ENCODE assay signal across 1 cellular context in the genomic region with DNA sequence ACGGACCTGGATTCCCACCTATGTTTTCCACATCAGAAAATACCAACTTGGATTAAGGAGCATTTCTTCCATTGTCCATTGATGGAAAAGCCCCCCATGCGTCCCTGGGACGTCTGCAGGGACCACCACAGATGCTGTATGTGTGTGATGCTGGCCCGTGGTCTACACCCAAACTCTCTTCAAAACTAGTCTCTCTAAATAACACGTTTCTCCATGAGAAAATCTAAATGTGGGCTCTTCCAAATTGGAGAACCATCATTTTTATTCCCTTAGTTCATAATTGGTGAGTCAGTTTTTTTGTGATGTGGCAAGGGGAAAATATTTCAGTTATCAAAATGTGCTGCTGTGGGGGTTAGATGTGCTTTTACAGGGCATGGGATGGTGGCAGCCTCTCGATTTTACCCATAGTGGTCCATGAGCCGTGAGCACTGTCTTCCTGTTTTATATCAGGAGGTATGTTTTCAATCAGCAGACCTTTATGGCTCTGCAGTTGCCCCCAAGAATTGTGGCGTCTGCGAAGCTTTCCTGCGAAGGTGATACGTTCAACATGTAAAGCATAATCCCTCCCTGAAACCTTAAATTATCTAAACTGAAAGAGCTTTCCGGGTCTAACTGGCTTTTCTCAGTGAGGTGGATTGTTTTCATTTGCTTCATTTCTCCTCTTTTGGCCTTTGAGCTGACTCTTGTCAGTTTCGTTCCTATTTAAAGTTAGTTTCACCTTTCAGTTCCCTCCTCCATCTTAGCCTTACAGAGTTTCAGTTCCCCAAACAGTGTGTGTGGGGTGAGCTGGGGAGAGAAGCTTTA.
TF ChIP-seq lines count a peak whose summit lies in the region.

No MANE protein-coding gene starts in this region.

TF ChIP-seq in HepG2, 621 proteins besides CTCF, POLR2A, EP300 and RAD21 (continued from another document):
- TF ChIP-seq, protein P1, sequence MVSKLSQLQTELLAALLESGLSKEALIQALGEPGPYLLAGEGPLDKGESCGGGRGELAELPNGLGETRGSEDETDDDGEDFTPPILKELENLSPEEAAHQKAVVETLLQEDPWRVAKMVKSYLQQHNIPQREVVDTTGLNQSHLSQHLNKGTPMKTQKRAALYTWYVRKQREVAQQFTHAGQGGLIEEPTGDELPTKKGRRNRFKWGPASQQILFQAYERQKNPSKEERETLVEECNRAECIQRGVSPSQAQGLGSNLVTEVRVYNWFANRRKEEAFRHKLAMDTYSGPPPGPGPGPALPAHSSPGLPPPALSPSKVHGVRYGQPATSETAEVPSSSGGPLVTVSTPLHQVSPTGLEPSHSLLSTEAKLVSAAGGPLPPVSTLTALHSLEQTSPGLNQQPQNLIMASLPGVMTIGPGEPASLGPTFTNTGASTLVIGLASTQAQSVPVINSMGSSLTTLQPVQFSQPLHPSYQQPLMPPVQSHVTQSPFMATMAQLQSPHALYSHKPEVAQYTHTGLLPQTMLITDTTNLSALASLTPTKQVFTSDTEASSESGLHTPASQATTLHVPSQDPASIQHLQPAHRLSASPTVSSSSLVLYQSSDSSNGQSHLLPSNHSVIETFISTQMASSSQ (IDR thresholded peaks at IDR 0.05; ENCODE audit: low read depth), result no peak
- TF ChIP-seq, protein P1 (CRISPR knock-in tag; IDR thresholded peaks at IDR 0.05; ENCODE audit: borderline replicate concordance), result no peak
- TF ChIP-seq ZNF441 (CRISPR knock-in tag; IDR thresholded peaks at IDR 0.05; ENCODE audit: borderline replicate concordance), result no peak
